ENCODE assay signal across 13 cellular contexts in genomic region chr12:126343352-126343751, GRCh38.
DNase-seq lines count a peak whose midpoint lies in the region.
"Had no signal": no experiment of that assay in that cellular context is flagged by ENCODE, and none has a peak within 500 bp of the region (broad histone marks: within the 10 kb centered on the region; RNA-seq: fewer than 3 reads in every experiment).

No MANE protein-coding gene starts in this region.

- H3K36me3 ChIP-seq in SK-N-MC (ENCODE audit: insufficient read depth, low read length), result no peaks in the 10 kb centered on the region

- peak overlapping the region; percentile 16; the same call in 1 of the 2 replicates for H3K4me3 ChIP-seq in SK-N-MC

- no peak overlapping the region for H3K9ac ChIP-seq in SK-N-MC (ENCODE audit: insufficient read length)

- H3K9me3 ChIP-seq in SK-N-MC (ENCODE audit: low read depth, low read length), result no peaks in the 10 kb centered on the region
- H3K9me3 ChIP-seq: Caco-2 had no signal

- DNase-seq in H4 (ENCODE audit: low spot score) (peak; percentile 90), NCI-H460 (ENCODE audit: extremely low read depth, low read depth) (peak; percentile 33), SK-N-MC (ENCODE audit: low read depth, low spot score) (no peak), fibroblast of gingiva (ENCODE audit: low read depth) (peak; percentile 43), NCI-H2171 (lab: John Stamatoyannopoulos, UW) (no peak), SIG-M5 (lab: John Stamatoyannopoulos, UW) (no peak)
- DNase-seq in activated naive CD4-positive, alpha-beta T cell treated with Interleukin-2 at 50 U/mL for 16 hours, result no peak
- DNase-seq: AML-193; Caco-2; CD4-positive, alpha-beta T cell; HCEC 1CT had no signal

- H3K27ac ChIP-seq in SK-N-MC, result no peak overlapping the region
- H3K27ac ChIP-seq: C4-2B, HL-60 had no signal

Comparison
In these comparisons a context has a peak if more than half of its experiments do, and no peak if none do; other contexts are left out.
1. DNase-seq: peak in H4 (single experiment), NCI-H460 (single experiment) and fibroblast of gingiva (single experiment); none in SK-N-MC (single experiment), activated naive CD4-positive, alpha-beta T cell treated with Interleukin-2 at 50 U/mL for 16 hours (single experiment), NCI-H2171 (single experiment) and SIG-M5 (single experiment).